27 cellular contexts compared by ENCODE assay signal in genomic region chr5:72180925-72181324, GRCh38.
DNase-seq lines count a peak whose midpoint lies in the region; ATAC-seq and TF ChIP-seq lines count a peak whose summit lies in the region.
"Had no signal": no experiment of that assay in that cellular context is flagged by ENCODE, and none has a peak within 500 bp of the region (broad histone marks: within the 10 kb centered on the region; RNA-seq: fewer than 3 reads in every experiment).

No MANE protein-coding gene starts in this region.

- H3K36me3 ChIP-seq in ACC112 (ENCODE audit: insufficient read depth, low read length) = peaks cover 29% of the 10 kb centered on the region
- H3K36me3 ChIP-seq in adipocyte (ENCODE audit: control insufficient read depth, insufficient read depth, low read length, severe bottlenecking) = peaks cover 50% of the 10 kb centered on the region
- H3K36me3 ChIP-seq in esophagus squamous epithelium = no peaks in the 10 kb centered on the region
- peaks cover 41% of the 10 kb centered on the region for H3K36me3 ChIP-seq in neuron (ENCODE audit: insufficient read depth, low read length)
- H3K36me3 ChIP-seq: prostate gland had no signal

- H3K79me2 ChIP-seq in ACC112 (ENCODE audit: control insufficient read depth, insufficient read depth, low read length, unreplicated experiment) = peaks cover 70% of the 10 kb centered on the region

- no peak overlapping the region for H3K4me3 Mint-ChIP-seq in activated CD8-positive, alpha-beta memory T cell treated with anti-CD3 and anti-CD28 coated beads, Interleukin-2, amount 10 ng/mL, durations not matched to agents 7 days and 5 days
- H3K4me3 Mint-ChIP-seq: activated CD4-positive, alpha-beta T cell treated with anti-CD3 and anti-CD28 coated beads, Interleukin-2, amount 10 ng/mL, durations not matched to agents 7 days and 5 days; activated naive CD8-positive, alpha-beta T cell treated with anti-CD3 and anti-CD28 coated beads, Interleukin-2, amount 50 U/mL, for 24 hours; HFFc6; naive thymus-derived CD8-positive, alpha-beta T cell; stimulated activated naive CD8-positive, alpha-beta T cell treated with anti-CD3 and anti-CD28 coated beads, Interleukin-15, Interleukin-2, amounts not matched to agents 100 ng/mL and 50 ng/mL, for 24 hours; T-helper 1 cell treated with Interleukin-12 subunit alpha and Interleukin-12 subunit beta and Interleukin-4 antibody, amounts not matched to agents 30 μg/mL and 1 μg/mL, for 36 hours had no signal

- H3K9me3 Mint-ChIP-seq in activated CD8-positive, alpha-beta memory T cell treated with anti-CD3 and anti-CD28 coated beads, Interleukin-2, amount 10 ng/mL, durations not matched to agents 7 days and 5 days (ENCODE audit: low read depth) = no peaks in the 10 kb centered on the region
- H3K9me3 Mint-ChIP-seq: activated CD4-positive, alpha-beta T cell treated with anti-CD3 and anti-CD28 coated beads, Interleukin-2, amount 10 ng/mL, durations not matched to agents 7 days and 5 days; activated naive CD8-positive, alpha-beta T cell treated with anti-CD3 and anti-CD28 coated beads, Interleukin-2, amount 50 U/mL, for 24 hours; HFFc6; stimulated activated naive CD8-positive, alpha-beta T cell treated with anti-CD3 and anti-CD28 coated beads, Interleukin-15, Interleukin-2, amounts not matched to agents 100 ng/mL and 50 ng/mL, for 24 hours; T-helper 1 cell treated with Interleukin-12 subunit alpha and Interleukin-12 subunit beta and Interleukin-4 antibody, amounts not matched to agents 30 μg/mL and 1 μg/mL, for 36 hours had no signal

- intact Hi-C loops in esophagus squamous epithelium (cut with DNase I) = no loop called here

- peaks cover 85% of the 10 kb centered on the region for H3K27me3 Mint-ChIP-seq in activated CD8-positive, alpha-beta memory T cell treated with anti-CD3 and anti-CD28 coated beads, Interleukin-2, amount 10 ng/mL, durations not matched to agents 7 days and 5 days

- ATAC-seq in HG03196 (IDR thresholded peaks at IDR 0.05; ENCODE audit: unreplicated experiment) (no peak), GM19455 (IDR thresholded peaks at IDR 0.05; ENCODE audit: unreplicated experiment) (no peak)
- no peak for ATAC-seq in activated CD8-positive, alpha-beta memory T cell treated with anti-CD3 and anti-CD28 coated beads, Interleukin-2, amount 10 ng/mL, durations not matched to agents 7 days and 5 days
- ATAC-seq: activated naive CD8-positive, alpha-beta T cell treated with anti-CD3 and anti-CD28 coated beads, Interleukin-2, amount 50 U/mL, for 24 hours; K562; left cardiac atrium; naive thymus-derived CD8-positive, alpha-beta T cell; PC-3 had no signal

- peak overlapping the region; percentile 97; the same call in 1 of the 2 replicates for H3K27ac ChIP-seq in ACC112 (ENCODE audit: low read depth, low read length)
- peak overlapping the region in 3 of 4 donors; percentile 12 to 80 (median 69) for H3K27ac ChIP-seq in esophagus squamous epithelium
- H3K27ac ChIP-seq: prostate gland had no signal

- CTCF ChIA-PET in activated CD8-positive, alpha-beta memory T cell treated with anti-CD3 and anti-CD28 coated beads, Interleukin-2, amount 10 ng/mL, durations not matched to agents 7 days and 5 days (lab: Charles Lee) = no interaction called here

- H3K9me3 ChIP-seq in adipocyte (ENCODE audit: control insufficient read depth, low read length) (no peaks in the 10 kb centered on the region), esophagus squamous epithelium (no peaks in the 10 kb centered on the region), neuron (ENCODE audit: low read length) (no peaks in the 10 kb centered on the region)
- H3K9me3 ChIP-seq: prostate gland had no signal

- H3K27ac Mint-ChIP-seq in activated CD8-positive, alpha-beta memory T cell treated with anti-CD3 and anti-CD28 coated beads, Interleukin-2, amount 10 ng/mL, durations not matched to agents 7 days and 5 days = no peak overlapping the region
- H3K27ac Mint-ChIP-seq: activated CD4-positive, alpha-beta T cell treated with anti-CD3 and anti-CD28 coated beads, Interleukin-2, amount 10 ng/mL, durations not matched to agents 7 days and 5 days; activated naive CD8-positive, alpha-beta T cell treated with anti-CD3 and anti-CD28 coated beads, Interleukin-2, amount 50 U/mL, for 24 hours; HFFc6; naive thymus-derived CD8-positive, alpha-beta T cell; stimulated activated naive CD8-positive, alpha-beta T cell treated with anti-CD3 and anti-CD28 coated beads, Interleukin-15, Interleukin-2, amounts not matched to agents 100 ng/mL and 50 ng/mL, for 24 hours; T-helper 1 cell treated with Interleukin-12 subunit alpha and Interleukin-12 subunit beta and Interleukin-4 antibody, amounts not matched to agents 30 μg/mL and 1 μg/mL, for 36 hours had no signal

- H3K36me3 Mint-ChIP-seq in activated CD8-positive, alpha-beta memory T cell treated with anti-CD3 and anti-CD28 coated beads, Interleukin-2, amount 10 ng/mL, durations not matched to agents 7 days and 5 days = no peaks in the 10 kb centered on the region
- H3K36me3 Mint-ChIP-seq: naive thymus-derived CD8-positive, alpha-beta T cell had no signal

- H3K4me3 ChIP-seq in ACC112 (ENCODE audit: low read depth, low read length) (peak overlapping the region; percentile 62), adipocyte (ENCODE audit: low read length) (peak overlapping the region; percentile 67), esophagus squamous epithelium (no peak overlapping the region), neuron (ENCODE audit: low read length) (peak overlapping the region; percentile 19)
- H3K4me3 ChIP-seq: K562, prostate gland, skin epidermis had no signal

- H3K4me1 ChIP-seq in ACC112 (ENCODE audit: control insufficient read depth, insufficient read depth, low read length, unreplicated experiment) (peaks cover 29% of the 10 kb centered on the region), adipocyte (ENCODE audit: control insufficient read depth, insufficient read depth, low read length) (peaks cover 30% of the 10 kb centered on the region), esophagus squamous epithelium (peaks cover 9 to 24% (median 13%) of the 10 kb centered on the region in 3 donors), neuron (ENCODE audit: insufficient read depth, low read length) (peaks cover 93% of the 10 kb centered on the region)
- H3K4me1 ChIP-seq: prostate gland had no signal

- no peaks in the 10 kb centered on the region for H3K4me1 Mint-ChIP-seq in activated CD8-positive, alpha-beta memory T cell treated with anti-CD3 and anti-CD28 coated beads, Interleukin-2, amount 10 ng/mL, durations not matched to agents 7 days and 5 days
- H3K4me1 Mint-ChIP-seq: activated CD4-positive, alpha-beta T cell treated with anti-CD3 and anti-CD28 coated beads, Interleukin-2, amount 10 ng/mL, durations not matched to agents 7 days and 5 days; activated naive CD8-positive, alpha-beta T cell treated with anti-CD3 and anti-CD28 coated beads, Interleukin-2, amount 50 U/mL, for 24 hours had no signal

- H3K27me3 ChIP-seq in ACC112 (ENCODE audit: insufficient read depth, low read length) (no peaks in the 10 kb centered on the region), adipocyte (replicated peaks; ENCODE audit: control insufficient read depth, insufficient read depth, low read length) (no peaks in the 10 kb centered on the region), esophagus squamous epithelium (peaks cover 0 to 29% (median 0%) of the 10 kb centered on the region in 4 donors), neuron (ENCODE audit: insufficient read depth, low read length) (no peaks in the 10 kb centered on the region)

- H2AFZ ChIP-seq in ACC112 (ENCODE audit: low read length, unreplicated experiment) (no peak overlapping the region), neuron (ENCODE audit: low read depth, low read length) (no peak overlapping the region)

- no peak for TF ChIP-seq POLR2A in esophagus squamous epithelium (IDR thresholded peaks at IDR 0.05)

- no peak for TF ChIP-seq CTCF in esophagus squamous epithelium (IDR thresholded peaks at IDR 0.05)

- peak overlapping the region; percentile 80 for H3K9ac ChIP-seq in adipocyte (ENCODE audit: low read length)

- DNase-seq in adipocyte (ENCODE audit: low read depth) = no peak
- DNase-seq in esophagus squamous epithelium (lab: John Stamatoyannopoulos, UW) = no peak
- DNase-seq in NCI-H1417 treated with DMSO at 0.1 percent for 48 hours (lab: John Stamatoyannopoulos, UW) = no peak
- no peak for DNase-seq in activated CD8-positive, alpha-beta memory T cell treated with anti-CD3 and anti-CD28 coated beads, Interleukin-2, amount 10 ng/mL, durations not matched to agents 7 days and 5 days
- DNase-seq: activated CD4-positive, alpha-beta T cell treated with anti-CD3 and anti-CD28 coated beads, Interleukin-2, amount 10 ng/mL, durations not matched to agents 7 days and 5 days; activated CD8-positive, alpha-beta memory T cell treated with anti-CD3 and anti-CD28 coated beads, Interleukin-2, amount 50 U/mL, for 4 hours; activated effector memory CD4-positive, alpha-beta T cell treated with Interleukin-2 at 50 U/mL for 16 hours; activated naive CD8-positive, alpha-beta T cell treated with anti-CD3 and anti-CD28 coated beads, Interleukin-2, amount 50 U/mL, for 24 hours; HFFc6; left cardiac atrium; mesendoderm; naive thymus-derived CD8-positive, alpha-beta T cell; NCI-H187; NCI-H226; NCI-H774; PC-3; SHP77; stimulated activated CD4-positive, alpha-beta T cell treated with anti-CD3 and anti-CD28 coated beads, Interleukin-2, amount 100 ng/mL, for 48 hours had no signal

- 54 to 60% methylated on average over 4 of the region's 4 CpGs for WGBS in esophagus squamous epithelium, 2 donors

Comparison
In these comparisons a context has a peak if more than half of its experiments do, and no peak if none do; other contexts are left out.
1. H3K4me3 ChIP-seq: peak in ACC112 (single experiment), adipocyte (single experiment) and neuron (single experiment); none in esophagus squamous epithelium (0 of 4).